Comparison of ENCODE assay signal across 19 cellular contexts in the genomic region with DNA sequence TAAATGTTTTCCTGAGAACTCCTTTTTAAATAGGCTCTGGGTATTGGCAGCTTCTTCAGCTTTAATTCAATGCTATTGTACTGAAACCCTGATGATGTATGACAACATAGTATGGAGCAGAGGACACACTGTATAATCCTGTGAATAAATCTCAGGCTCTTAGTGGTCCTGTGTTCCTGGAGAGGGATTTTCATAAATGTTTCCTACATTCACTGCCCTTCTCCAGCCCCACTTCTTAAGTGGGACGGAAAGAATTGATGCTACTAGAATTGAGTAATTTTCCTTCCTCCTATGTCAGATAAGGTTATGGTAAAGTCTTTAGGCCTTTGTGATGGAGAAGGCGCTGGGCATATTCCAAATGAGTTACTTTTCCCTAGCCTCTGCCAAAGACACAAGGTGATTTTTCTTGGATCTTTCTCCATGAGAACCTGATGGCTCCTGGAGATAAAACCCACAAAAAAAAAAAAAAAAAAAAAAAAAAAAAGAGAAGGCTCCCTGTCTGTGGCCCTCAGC.
"Had no signal": no experiment of that assay in that cellular context is flagged by ENCODE, and none has a peak within 500 bp of the region (broad histone marks: within the 10 kb centered on the region; RNA-seq: fewer than 3 reads in every experiment).

No MANE protein-coding gene starts in this region.

- DNase-seq: KBM-7, MV-4-11, NCI-H1048, NCI-H1105, NCI-H1417, NCI-H1436 treated with DMSO at 0.1 percent for 48 hours, NCI-H1694, NCI-H187 treated with DMSO at 0.1 percent for 48 hours, NCI-H2029 treated with DMSO at 0.1 percent for 48 hours, NCI-H2171 treated with DMSO at 0.1 percent for 48 hours, NCI-H345, NCI-H446 treated with DMSO at 0.1 percent for 48 hours, NCI-H524, NCI-H526 treated with DMSO at 0.1 percent for 48 hours, NCI-H774, RPMI8226, SHP77, SK-N-SH had no signal

- FAIRE-seq: RCC 7860 had no signal

- H3K4me2 ChIP-seq: SK-N-SH had no signal

- H3K9ac ChIP-seq: SK-N-SH had no signal

- H3K9me3 ChIP-seq: SK-N-SH had no signal
